8 cellular contexts compared by ENCODE assay signal in the genomic region with DNA sequence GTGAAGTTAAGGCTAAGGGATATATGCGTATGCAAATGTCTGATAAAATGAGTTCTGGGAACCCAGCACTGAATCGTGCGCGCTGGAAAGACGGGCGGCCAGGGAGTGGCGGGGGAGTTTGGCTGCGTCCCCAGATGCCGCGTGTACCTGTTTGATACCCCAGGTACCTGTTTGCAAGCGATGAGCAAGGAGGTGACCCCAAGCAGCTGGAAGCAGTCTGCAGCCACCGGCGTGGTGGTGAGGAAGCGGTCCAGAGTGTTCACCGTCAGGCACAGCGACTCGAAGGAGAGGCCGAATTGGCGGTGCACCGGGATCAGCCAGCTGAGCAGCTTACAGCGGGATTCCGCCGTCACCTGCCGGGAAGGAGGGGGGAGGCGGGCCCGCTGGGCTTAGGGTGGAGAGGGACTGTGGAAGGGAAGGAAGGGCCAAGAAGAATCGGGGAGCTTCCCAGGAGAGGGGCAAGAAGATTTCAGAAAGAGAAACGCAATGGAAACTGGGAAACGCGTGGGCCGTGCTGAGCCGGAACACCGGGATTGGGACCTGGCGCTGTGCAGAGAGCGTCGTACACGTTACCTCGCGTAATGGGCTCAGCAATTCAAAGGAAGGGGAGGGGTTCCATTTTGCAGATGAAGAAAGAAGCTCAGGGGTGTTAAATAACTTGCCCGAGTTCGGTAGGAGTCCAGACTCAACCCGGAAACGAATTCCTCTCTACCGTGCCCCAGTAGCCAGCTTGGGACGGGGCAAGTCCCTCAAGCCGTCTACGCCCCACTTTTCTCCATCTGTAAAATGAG. TPM values are rescaled to one million over a fixed set of nuclear protein-coding genes. Genes with fewer than 3 reads are reported as not detected.
DNase-seq lines count a peak whose midpoint lies in the region; ATAC-seq, FAIRE-seq and TF ChIP-seq lines count a peak whose summit lies in the region.

No MANE protein-coding gene starts in this region.

- no peaks in the 10 kb centered on the region for H3K9me3 Mint-ChIP-seq in central memory CD8-positive, alpha-beta T cell

- H3K36me3 Mint-ChIP-seq in central memory CD8-positive, alpha-beta T cell (ENCODE audit: insufficient read depth) = peaks cover 1% of the 10 kb centered on the region

- peaks cover 68% of the 10 kb centered on the region for H4K20me1 ChIP-seq in BLaER1

- 3% methylated on average over 47 of the region's 47 CpGs for WGBS in liver
- 4% methylated on average over 47 of the region's 47 CpGs for WGBS in thymus

- H3K4me3 ChIP-seq in BLaER1 = peak overlapping the region; percentile 69
- peak overlapping the region; percentile 30 to 56 (median 49) for H3K4me3 ChIP-seq in liver (ENCODE audit: low read depth in 1 of 3, low read length in 3 of 3)
- peak overlapping the region; percentile 53 for H3K4me3 ChIP-seq in thymus (ENCODE audit: low read length)

- no peak overlapping the region for H3K27ac Mint-ChIP-seq in central memory CD8-positive, alpha-beta T cell (ENCODE audit: low read depth)

- TF ChIP-seq RAD21 in liver (IDR thresholded peaks at IDR 0.05) = no peak

- DNase-seq in GM19239 (ENCODE audit: insufficient read length, low spot score) (peak; percentile 5), NCI-H748 treated with DMSO at 0.1 percent for 48 hours (lab: John Stamatoyannopoulos, UW) (peak; percentile 37)
- no peak for DNase-seq in central memory CD8-positive, alpha-beta T cell (ENCODE audit: low spot score in 2 of 2)
- no peak for DNase-seq in NK-92 treated with Interleukin-12 subunit alpha and Interleukin-12 subunit beta, amount 100 ng/mL, for 24 hours (lab: John Stamatoyannopoulos, UW)

- TF ChIP-seq CTCF in liver (IDR thresholded peaks at IDR 0.05; ENCODE audit: low read depth, low read length, missing input control) = no peak

- peaks cover 35% of the 10 kb centered on the region for H3K4me1 ChIP-seq in BLaER1
- peaks cover 13 to 43% (median 35%) of the 10 kb centered on the region in 4 donors for H3K4me1 ChIP-seq in liver (ENCODE audit: control insufficient read depth in 4 of 4, insufficient read depth in 4 of 4, low read length in 3 of 4)
- peaks cover 19% of the 10 kb centered on the region for H3K4me1 ChIP-seq in thymus (ENCODE audit: control insufficient read depth, insufficient read depth, low read length)

- no peaks in the 10 kb centered on the region for H3K9me3 ChIP-seq in BLaER1
- H3K9me3 ChIP-seq in liver (ENCODE audit: control insufficient read depth in 4 of 4, low read length in 3 of 4) = peaks cover 0 to 2% (median 0%) of the 10 kb centered on the region in 4 donors
- no peaks in the 10 kb centered on the region for H3K9me3 ChIP-seq in thymus (ENCODE audit: control insufficient read depth)

- no peak for ATAC-seq in central memory CD8-positive, alpha-beta T cell (replicated peaks; ENCODE audit: extremely low read depth, poor library complexity, severe bottlenecking)
- ATAC-seq in HG03097 (IDR thresholded peaks at IDR 0.05; ENCODE audit: low FRiP score, unreplicated experiment) = no peak

- H3K9ac ChIP-seq in BLaER1 (no peak overlapping the region), liver (ENCODE audit: low read depth in 1 of 2, low read length in 2 of 2) (no peak overlapping the region)

- H3K4me3 Mint-ChIP-seq in central memory CD8-positive, alpha-beta T cell = peak overlapping the region; percentile 87

- peak overlapping the region; percentile 97 for H3K4me2 ChIP-seq in BLaER1

- H3K27me3 Mint-ChIP-seq in central memory CD8-positive, alpha-beta T cell = peaks cover 89% of the 10 kb centered on the region

- H3K27me3 ChIP-seq in BLaER1 = peaks cover 80% of the 10 kb centered on the region
- peaks cover 0 to 34% (median 16%) of the 10 kb centered on the region in 4 donors for H3K27me3 ChIP-seq in liver (ENCODE audit: control insufficient read depth in 4 of 4, insufficient read depth in 4 of 4, low read length in 3 of 4)
- H3K27me3 ChIP-seq in thymus (ENCODE audit: control insufficient read depth, insufficient read depth) = peaks cover 69% of the 10 kb centered on the region

- H3K27ac ChIP-seq in BLaER1 (no peak overlapping the region), liver (ENCODE audit: low read depth in 1 of 2, low read length in 2 of 2) (no peak overlapping the region), thymus (ENCODE audit: low read depth) (no peak overlapping the region)

- peak; percentile 11 for FAIRE-seq in GM19239 (lab: Jason Lieb, UNC)

- H3K36me3 ChIP-seq in BLaER1 (no peaks in the 10 kb centered on the region), liver (ENCODE audit: control insufficient read depth in 4 of 4, insufficient read depth in 3 of 4, low read depth in 1 of 4, low read length in 3 of 4) (no peaks in the 10 kb centered on the region), thymus (ENCODE audit: control insufficient read depth, insufficient read depth) (peaks cover 3% of the 10 kb centered on the region)

- peaks cover 33% of the 10 kb centered on the region for H3K4me1 Mint-ChIP-seq in central memory CD8-positive, alpha-beta T cell

TF ChIP-seq in liver, 16 proteins besides CTCF, POLR2A, EP300 and RAD21:
- TF ChIP-seq HNF4A (conservative IDR thresholded peaks at IDR 0.05) = no peak

RNA-seq across cellular contexts. Expression of gene CCNO, which starts 1.0 kb away (rescaled TPM):
- total RNA-seq in liver = not detected
- polyA plus RNA-seq in liver (under 1 TPM in 1 of 2 donors, not detected in 1; 0.23 TPM), thymus (1.0 TPM)

RNA-seq across cellular contexts. Expression of gene MCIDAS, which starts 5.3 kb away (rescaled TPM):
- total RNA-seq in liver = not detected
- polyA plus RNA-seq in liver (not detected), thymus (0.11 TPM)

RNA-seq across cellular contexts. Expression of gene CDC20B, which starts 59.4 kb away (rescaled TPM):
- under 1 TPM in 1 of 2 donors, not detected in 1; 0.28 TPM for total RNA-seq in liver
- polyA plus RNA-seq in liver (not detected), thymus (0.27 TPM)

Comparison
In these comparisons a context has a peak if more than half of its experiments do, and no peak if none do; other contexts are left out.
1. DNase-seq: peak in GM19239 (single experiment) and NCI-H748 treated with DMSO at 0.1 percent for 48 hours (single experiment); none in central memory CD8-positive, alpha-beta T cell (0 of 2) and NK-92 treated with Interleukin-12 subunit alpha and Interleukin-12 subunit beta, amount 100 ng/mL, for 24 hours (single experiment).
2. Peak in every context shown above with its lines, with median percentiles within 50 percentile points of each other: H3K4me3 ChIP-seq.